Comparison of ENCODE assay signal across 7 cellular contexts in genomic region chrX:106493210-106493816, GRCh38.
DNase-seq lines count a peak whose midpoint lies in the region; TF ChIP-seq lines count a peak whose summit lies in the region.
"Not testable (repeated sequence)": the region's sequence is repeated elsewhere in the genome, so short reads cannot be mapped to it uniquely, and the experiment has no call there.

No MANE protein-coding gene starts in this region.

- peak overlapping the region; percentile 38 for H3K4me3 Mint-ChIP-seq in endodermal cell

- not testable (repeated sequence) for H2AFZ ChIP-seq in neuronal stem cell (ENCODE audit: low read length)

- not testable (repeated sequence) for H3K27ac Mint-ChIP-seq in endodermal cell

- H3K14ac ChIP-seq in neuronal stem cell (ENCODE audit: low read length), result not testable (repeated sequence)

- H3K4me1 Mint-ChIP-seq in endodermal cell, result peaks cover 11% of the 10 kb centered on the region

- not testable (repeated sequence) for H2BK5ac ChIP-seq in neuronal stem cell (ENCODE audit: low read length)

- not testable (repeated sequence) for H3K27ac ChIP-seq in endodermal cell (ENCODE audit: low read depth, low read length); neuronal stem cell (replicated peaks; ENCODE audit: low read length)

- H3K9me3 ChIP-seq in NT2/D1 (ENCODE audit: insufficient read depth, low read length); endodermal cell (ENCODE audit: control insufficient read depth, low read length); neuronal stem cell (replicated peaks in 1 of 2; ENCODE audit: control insufficient read depth in 2 of 2, insufficient read depth in 1 of 2, low read depth in 1 of 2, low read length in 2 of 2): not testable (repeated sequence)

- peak overlapping the region; percentile 18 for H3K4me2 ChIP-seq in neuronal stem cell (ENCODE audit: insufficient read depth, low read length, poor library complexity, severe bottlenecking)

- not testable (repeated sequence) for H3K4ac ChIP-seq in neuronal stem cell (ENCODE audit: low read length)

- not testable (repeated sequence) for H3K4me3 ChIP-seq in GM12865 (ENCODE audit: low read depth, low read length); NT2/D1 (ENCODE audit: insufficient read length, low read depth); neuronal stem cell (ENCODE audit: low read length in 2 of 2)
- peak overlapping the region; percentile 17 for H3K4me3 ChIP-seq in endodermal cell (ENCODE audit: low read length)

- not testable (repeated sequence) for H3K79me1 ChIP-seq in neuronal stem cell (ENCODE audit: low read depth, low read length)

- H3K9ac ChIP-seq in NT2/D1 (ENCODE audit: insufficient read length, low read depth); endodermal cell (ENCODE audit: extremely low read depth, low read length, poor library complexity, severe bottlenecking); neuronal stem cell (ENCODE audit: low read depth, low read length, poor library complexity): not testable (repeated sequence)

- peak; percentile 18 for DNase-seq in GM12865 (ENCODE audit: low read depth)
- DNase-seq in HuH-7 (ENCODE audit: low spot score), result peak; percentile 5
- peak; percentile 70 for DNase-seq in NCI-H2227 treated with DMSO at 0.1 percent for 48 hours (lab: John Stamatoyannopoulos, UW)
- DNase-seq in NT2/D1 (ENCODE audit: low read depth, low spot score), result peak; percentile 43
- DNase-seq in endodermal cell, result peak; percentile 87
- DNase-seq in left kidney (ENCODE audit: low read depth, low spot score), result peak; percentile 55
- peak; percentile 17 for DNase-seq in neuronal stem cell (ENCODE audit: low spot score)

- not testable (repeated sequence) for H3K4me1 ChIP-seq in NT2/D1 (ENCODE audit: insufficient read depth, insufficient read length); endodermal cell (ENCODE audit: control insufficient read depth, insufficient read depth, low read length); neuronal stem cell (ENCODE audit: control insufficient read depth in 2 of 2, insufficient read depth in 1 of 2, low read depth in 1 of 2, low read length in 2 of 2)

- H2AK5ac ChIP-seq in neuronal stem cell (ENCODE audit: low read depth, low read length), result not testable (repeated sequence)

- H3K27me3 ChIP-seq in NT2/D1 (ENCODE audit: insufficient read depth, insufficient read length); endodermal cell (ENCODE audit: control insufficient read depth, insufficient read depth, low read length, poor library complexity, severe bottlenecking); neuronal stem cell (ENCODE audit: control insufficient read depth in 3 of 3, insufficient read depth in 3 of 3, low read depth in 1 of 3, low read length in 3 of 3): not testable (repeated sequence)

- not testable (repeated sequence) for H2BK12ac ChIP-seq in neuronal stem cell (ENCODE audit: low read length)

- H4K8ac ChIP-seq in neuronal stem cell (ENCODE audit: low read depth, low read length), result not testable (repeated sequence)

- TF ChIP-seq CTCF in GM12865 (IDR thresholded peaks at IDR 0.05; ENCODE audit: insufficient read depth, low read depth, low read length, missing control alignments); endodermal cell (conservative IDR thresholded peaks at IDR 0.05): not testable (repeated sequence)

- peaks cover 14% of the 10 kb centered on the region for H3K27me3 Mint-ChIP-seq in endodermal cell (ENCODE audit: insufficient read depth)

- not testable (repeated sequence) for H2BK120ac ChIP-seq in neuronal stem cell (ENCODE audit: low read depth, low read length)

- not testable (repeated sequence) for H4K91ac ChIP-seq in neuronal stem cell (ENCODE audit: low read depth, low read length, poor library complexity)

- peaks cover 73% of the 10 kb centered on the region for H3K9me3 Mint-ChIP-seq in endodermal cell

- WGBS in endodermal cell (ENCODE audit: insufficient coverage in 1 of 2, insufficient read length in 1 of 2), 2 experiments, result 15% methylated on average over 5 of the region's 5 CpGs; no CpG with 5 or more reads in 1 of the 2 experiments
- WGBS in neuronal stem cell (ENCODE audit: extremely low coverage in 2 of 2, insufficient read length in 2 of 2, insufficient replicate concordance in 1 of 2), 2 donors, result no CpG with 5 or more reads among the region's 5 CpGs

- H3K18ac ChIP-seq in neuronal stem cell (ENCODE audit: low read length), result not testable (repeated sequence)

- not testable (repeated sequence) for H3K23ac ChIP-seq in neuronal stem cell (ENCODE audit: low read depth, low read length, poor library complexity)

- H2BK15ac ChIP-seq in neuronal stem cell (ENCODE audit: low read length), result not testable (repeated sequence)

- not testable (repeated sequence) for H3K36me3 Mint-ChIP-seq in endodermal cell (ENCODE audit: low read depth)

- not testable (repeated sequence) for H3K36me3 ChIP-seq in NT2/D1 (ENCODE audit: insufficient read depth, insufficient read length, low read length); endodermal cell (ENCODE audit: control insufficient read depth, insufficient read depth, low read length); neuronal stem cell (replicated peaks in 1 of 2; ENCODE audit: control insufficient read depth in 2 of 2, insufficient read depth in 2 of 2, low read length in 2 of 2)

Comparison
In these comparisons a context has a peak if more than half of its experiments do, and no peak if none do; other contexts are left out.
1. DNase-seq: peak in every context shown above with its lines; median percentile 87 in endodermal cell; 70 in NCI-H2227 treated with DMSO at 0.1 percent for 48 hours; 55 in left kidney; 43 in NT2/D1; 18 in GM12865; 17 in neuronal stem cell; 5 in HuH-7.